ENCODE assay signal across 8 cellular contexts in genomic region chr2:127105656-127106456, GRCh38. TPM values are rescaled to one million over a fixed set of nuclear protein-coding genes. Genes with fewer than 3 reads are reported as not detected.
DNase-seq lines count a peak whose midpoint lies in the region; ATAC-seq and TF ChIP-seq lines count a peak whose summit lies in the region.

No MANE protein-coding gene starts in this region.

- ATAC-seq in activated T-cell treated with anti-CD3 and anti-CD28 coated beads, Interleukin-2, amount 50 U/mL, for 4 hours: peak in 1 of 2 donors; percentile 12
- no peak for ATAC-seq in GM18517 (IDR thresholded peaks at IDR 0.05; ENCODE audit: unreplicated experiment)

- TF ChIP-seq CTCF in AG09309 (IDR thresholded peaks at IDR 0.05; ENCODE audit: control insufficient read depth, insufficient read depth, low read depth, low read length, missing control alignments) (no peak), HFF-Myc (IDR thresholded peaks at IDR 0.05; ENCODE audit: low read depth, low read length, missing control alignments) (no peak), neutrophil (IDR thresholded peaks at IDR 0.05) (no peak)

- no peak overlapping the region for H3K27ac ChIP-seq in neutrophil

- peaks cover 5% of the 10 kb centered on the region for H3K4me1 Mint-ChIP-seq in activated T-cell treated with anti-CD3 and anti-CD28 coated beads, Interleukin-2, amount 50 U/mL, for 4 hours (ENCODE audit: low read depth)

- H3K4me3 Mint-ChIP-seq in activated T-cell treated with anti-CD3 and anti-CD28 coated beads, Interleukin-2, amount 50 U/mL, for 4 hours: peak overlapping the region; percentile 74

- no peaks in the 10 kb centered on the region for H3K9me3 ChIP-seq in neutrophil

- peaks cover 20 to 22% of the 10 kb centered on the region in 2 experiments for H3K4me1 ChIP-seq in neutrophil (ENCODE audit: control insufficient read depth in 1 of 2, insufficient read depth in 1 of 2, low read depth in 1 of 2, low read length in 1 of 2)

- DNase-seq in AG09309 (ENCODE audit: low read depth) (no peak), HFF-Myc (ENCODE audit: extremely low read depth, low read depth) (no peak), glomerular visceral epithelial cell (ENCODE audit: extremely low spot score) (peak; percentile 43), RPMI8226 (no peak)
- no peak for DNase-seq in activated T-cell treated with anti-CD3 and anti-CD28 coated beads, Interleukin-2, amount 50 U/mL, for 4 hours
- no peak for DNase-seq in stimulated activated naive CD4-positive, alpha-beta T cell treated with Interleukin-2 at 50 U/mL for 16 hours (lab: John Stamatoyannopoulos, UW)

- H3K9me3 Mint-ChIP-seq in activated T-cell treated with anti-CD3 and anti-CD28 coated beads, Interleukin-2, amount 50 U/mL, for 4 hours: no peaks in the 10 kb centered on the region

- H3K36me3 ChIP-seq in neutrophil: no peaks in the 10 kb centered on the region

- peaks cover 75% of the 10 kb centered on the region for H3K27me3 ChIP-seq in neutrophil

- no peaks in the 10 kb centered on the region for H3K36me3 Mint-ChIP-seq in activated T-cell treated with anti-CD3 and anti-CD28 coated beads, Interleukin-2, amount 50 U/mL, for 4 hours (ENCODE audit: insufficient read depth)

- peaks cover 11% of the 10 kb centered on the region for H3K27me3 Mint-ChIP-seq in activated T-cell treated with anti-CD3 and anti-CD28 coated beads, Interleukin-2, amount 50 U/mL, for 4 hours (ENCODE audit: low read depth)

- peak overlapping the region; percentile 63 for H3K4me3 ChIP-seq in AG09309 (ENCODE audit: control insufficient read depth, low read depth, low read length)
- peak overlapping the region; percentile 92 for H3K4me3 ChIP-seq in HFF-Myc (replicated peaks; ENCODE audit: low read depth, low read length)
- H3K4me3 ChIP-seq in neutrophil (ENCODE audit: low read depth in 1 of 2, low read length in 1 of 2): peak overlapping the region; percentile 58 to 59

RNA-seq across cellular contexts. Expression of gene BIN1, which starts 1.1 kb away (rescaled TPM):
- total RNA-seq in activated T-cell treated with anti-CD3 and anti-CD28 coated beads, Interleukin-2, amount 50 U/mL, for 4 hours: 10 to 100 TPM; 30.3 to 34.6 (median 32.7) TPM
